In genomic region chr11:121367434-121367833, GRCh38 we compare ENCODE assay signal across 8 cellular contexts.
DNase-seq lines count a peak whose midpoint lies in the region; ATAC-seq and TF ChIP-seq lines count a peak whose summit lies in the region.

No MANE protein-coding gene starts in this region.

- peak; percentile 65 for DNase-seq in NCI-H2107 treated with DMSO at 0.1 percent for 48 hours (lab: John Stamatoyannopoulos, UW; ENCODE audit: unreplicated experiment)
- no peak for DNase-seq in NCI-H2107 (lab: John Stamatoyannopoulos, UW)
- DNase-seq in activated naive CD4-positive, alpha-beta T cell treated with anti-CD3 and anti-CD28 coated beads, Interleukin-2, amount 10 ng/mL, durations not matched to agents 7 days and 5 days, result peak; percentile 61
- DNase-seq in NCI-H2081 treated with DMSO at 0.1 percent for 48 hours (lab: John Stamatoyannopoulos, UW), result no peak
- DNase-seq in NCI-H2196 treated with DMSO at 0.1 percent for 48 hours (lab: John Stamatoyannopoulos, UW; ENCODE audit: unreplicated experiment), result no peak

- peak overlapping the region; percentile 15 for H3K4me3 Mint-ChIP-seq in activated naive CD4-positive, alpha-beta T cell treated with anti-CD3 and anti-CD28 coated beads, Interleukin-2, amount 10 ng/mL, durations not matched to agents 7 days and 5 days
- H3K4me3 Mint-ChIP-seq in nephron, result peak overlapping the region in 1 of 3 experiments; percentile 20

- peaks cover 7% of the 10 kb centered on the region for H3K36me3 Mint-ChIP-seq in activated naive CD4-positive, alpha-beta T cell treated with anti-CD3 and anti-CD28 coated beads, Interleukin-2, amount 10 ng/mL, durations not matched to agents 7 days and 5 days
- H3K36me3 Mint-ChIP-seq in nephron (ENCODE audit: low read depth), result no peaks in the 10 kb centered on the region

- peak overlapping the region; percentile 71 for H3K27ac Mint-ChIP-seq in activated naive CD4-positive, alpha-beta T cell treated with anti-CD3 and anti-CD28 coated beads, Interleukin-2, amount 10 ng/mL, durations not matched to agents 7 days and 5 days
- peak overlapping the region; percentile 44 to 81 (median 79) for H3K27ac Mint-ChIP-seq in nephron

- CTCF ChIA-PET in activated naive CD4-positive, alpha-beta T cell treated with anti-CD3 and anti-CD28 coated beads, Interleukin-2, amount 10 ng/mL, durations not matched to agents 7 days and 5 days (lab: Charles Lee), result interaction anchor here (0.7 to 3.1 kb wide), 8 partner anchors 8 to 76 kb away, joined by 3 to 19 read pairs (median 4); no protein-coding TSS in a partner anchor

- peaks cover 7% of the 10 kb centered on the region for H3K9me3 Mint-ChIP-seq in activated naive CD4-positive, alpha-beta T cell treated with anti-CD3 and anti-CD28 coated beads, Interleukin-2, amount 10 ng/mL, durations not matched to agents 7 days and 5 days
- no peaks in the 10 kb centered on the region for H3K9me3 Mint-ChIP-seq in nephron

- no peak for TF ChIP-seq CTCF in nephron (IDR thresholded peaks at IDR 0.05; ENCODE audit: unreplicated experiment in 3 of 3)

- ATAC-seq in GM21390 (IDR thresholded peaks at IDR 0.05; ENCODE audit: unreplicated experiment), result peak; percentile 95
- peak; percentile 95 for ATAC-seq in HG03565 (IDR thresholded peaks at IDR 0.05; ENCODE audit: unreplicated experiment)

- H3K27me3 Mint-ChIP-seq in activated naive CD4-positive, alpha-beta T cell treated with anti-CD3 and anti-CD28 coated beads, Interleukin-2, amount 10 ng/mL, durations not matched to agents 7 days and 5 days, result no peaks in the 10 kb centered on the region
- peaks cover 6% of the 10 kb centered on the region for H3K27me3 Mint-ChIP-seq in nephron (ENCODE audit: low read depth)

- H3K4me1 Mint-ChIP-seq in activated naive CD4-positive, alpha-beta T cell treated with anti-CD3 and anti-CD28 coated beads, Interleukin-2, amount 10 ng/mL, durations not matched to agents 7 days and 5 days, result peaks cover 36% of the 10 kb centered on the region
- H3K4me1 Mint-ChIP-seq in nephron, result peaks cover 44% of the 10 kb centered on the region

Comparison
In these comparisons a context has a peak if more than half of its experiments do, and no peak if none do; other contexts are left out.
1. DNase-seq: peak in NCI-H2107 treated with DMSO at 0.1 percent for 48 hours (single experiment) and activated naive CD4-positive, alpha-beta T cell treated with anti-CD3 and anti-CD28 coated beads, Interleukin-2, amount 10 ng/mL, durations not matched to agents 7 days and 5 days (single experiment); none in NCI-H2107 (single experiment), NCI-H2081 treated with DMSO at 0.1 percent for 48 hours (single experiment) and NCI-H2196 treated with DMSO at 0.1 percent for 48 hours (single experiment).